ENCODE assay signal across 8 cellular contexts in the genomic region with DNA sequence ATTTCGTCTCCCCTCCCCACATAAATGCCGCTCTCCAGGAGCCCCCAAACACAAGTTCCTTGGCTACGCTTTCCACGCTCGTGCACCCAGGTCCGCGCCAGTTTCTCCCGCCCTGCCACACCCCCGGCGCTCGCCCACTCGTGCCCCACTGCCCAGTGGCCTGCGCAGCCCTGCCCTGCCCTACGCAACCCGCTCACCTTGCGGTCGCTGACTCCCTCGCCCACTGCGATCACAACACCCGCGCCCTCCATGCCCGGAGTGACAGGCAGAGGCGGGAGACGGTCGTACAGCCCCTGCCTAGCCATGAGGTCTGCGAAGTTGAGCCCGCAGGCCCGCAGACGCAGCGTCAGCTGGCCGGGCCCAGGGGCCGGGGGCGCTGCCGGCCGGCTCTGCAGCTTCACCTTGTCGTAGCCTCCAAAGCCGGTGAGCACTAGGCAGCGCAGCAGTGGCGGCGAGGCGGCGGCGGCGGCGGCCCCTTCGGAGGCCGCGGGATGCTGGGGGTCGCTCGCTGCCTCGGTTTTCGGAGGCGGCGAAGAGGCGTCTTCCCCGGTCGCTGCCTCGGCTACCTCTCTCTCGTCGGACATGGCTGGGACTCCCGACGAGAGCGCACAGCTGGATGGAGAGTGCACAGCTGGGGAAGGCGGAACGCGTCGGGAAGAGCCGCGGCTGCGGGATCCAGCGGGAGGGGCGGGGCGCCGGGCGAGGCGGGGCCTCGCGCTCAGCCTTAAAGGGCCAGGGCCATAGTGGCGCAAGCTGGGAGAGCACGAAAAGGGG. TPM values are rescaled to one million over a fixed set of nuclear protein-coding genes. Genes with fewer than 3 reads are reported as not detected.
DNase-seq lines count a peak whose midpoint lies in the region; ATAC-seq and TF ChIP-seq lines count a peak whose summit lies in the region.

TSS of gene VAT1 (minus strand) at position 647 of the 774 bp plus-strand sequence. CDS start at position 584, 63 bp downstream.

- peak within 1 kb of the TSS; percentile 83 for H3K4me2 ChIP-seq in neuronal stem cell (ENCODE audit: insufficient read depth, low read length, poor library complexity, severe bottlenecking)

- H2AFZ ChIP-seq in neuronal stem cell (ENCODE audit: low read length): peak within 1 kb of the TSS; percentile 98

- H2BK12ac ChIP-seq in neuronal stem cell (ENCODE audit: low read length): peak within 1 kb of the TSS; percentile 1

- H3K27me3 ChIP-seq in GM06990 (replicated peaks; ENCODE audit: control insufficient read depth, insufficient read depth, low read length): no peaks in the 10 kb centered on the region; the same call in 1 of the 2 replicates
- no peaks in the 10 kb centered on the region for H3K27me3 ChIP-seq in MG63
- no peaks in the 10 kb centered on the region for H3K27me3 ChIP-seq in neuronal stem cell (ENCODE audit: control insufficient read depth in 3 of 3, insufficient read depth in 3 of 3, low read depth in 1 of 3, low read length in 3 of 3)
- no peaks in the 10 kb centered on the region for H3K27me3 ChIP-seq in thyroid gland

- H2BK5ac ChIP-seq in neuronal stem cell (ENCODE audit: low read length): peak within 1 kb of the TSS; percentile 85

- H3K4me1 ChIP-seq in neuronal stem cell (ENCODE audit: control insufficient read depth in 2 of 2, insufficient read depth in 1 of 2, low read depth in 1 of 2, low read length in 2 of 2) (peaks cover 18 to 45% of the 10 kb centered on the region in 2 donors), thyroid gland (peaks cover 8 to 49% of the 10 kb centered on the region in 2 donors)

- H3K4ac ChIP-seq in neuronal stem cell (ENCODE audit: low read length): no peak within 1 kb of the TSS

- peaks cover 35% of the 10 kb centered on the region for H3K4me1 Mint-ChIP-seq in activated naive CD8-positive, alpha-beta T cell (ENCODE audit: low read depth)

- H3K36me3 Mint-ChIP-seq in activated naive CD8-positive, alpha-beta T cell: no peaks in the 10 kb centered on the region

- H3K27ac ChIP-seq in neuronal stem cell (replicated peaks; ENCODE audit: low read length) (peak within 1 kb of the TSS; percentile 57), thyroid gland (peak within 1 kb of the TSS; percentile 61 to 92 (median 84))

- H2BK15ac ChIP-seq in neuronal stem cell (ENCODE audit: low read length): peak within 1 kb of the TSS; percentile 2

- H3K36me3 ChIP-seq in GM06990 (ENCODE audit: control insufficient read depth, insufficient read depth, low read length) (no peaks in the 10 kb centered on the region), MG63 (peaks cover 32% of the 10 kb centered on the region), neuronal stem cell (replicated peaks in 1 of 2; ENCODE audit: control insufficient read depth in 2 of 2, insufficient read depth in 2 of 2, low read length in 2 of 2) (peaks cover 0 to 3% of the 10 kb centered on the region in 2 donors), thyroid gland (peaks cover 0 to 10% of the 10 kb centered on the region in 2 donors)

- TF ChIP-seq CTCF in GM06990 (IDR thresholded peaks at IDR 0.05; ENCODE audit: insufficient read depth, low read length, poor library complexity, severe bottlenecking) (no peak), thyroid gland (IDR thresholded peaks at IDR 0.05) (no peak)

- H3K9ac ChIP-seq in neuronal stem cell (ENCODE audit: low read depth, low read length, poor library complexity): peak within 1 kb of the TSS; percentile 97

- peak within 1 kb of the TSS; percentile 87 for H3K4me3 Mint-ChIP-seq in activated naive CD8-positive, alpha-beta T cell

- H3K79me1 ChIP-seq in neuronal stem cell (ENCODE audit: low read depth, low read length): peaks cover 11% of the 10 kb centered on the region

- H3K9me3 ChIP-seq in MG63: no peaks in the 10 kb centered on the region
- no peaks in the 10 kb centered on the region for H3K9me3 ChIP-seq in neuronal stem cell (replicated peaks in 1 of 2; ENCODE audit: control insufficient read depth in 2 of 2, insufficient read depth in 1 of 2, low read depth in 1 of 2, low read length in 2 of 2)
- no peaks in the 10 kb centered on the region for H3K9me3 ChIP-seq in thyroid gland

- TF ChIP-seq POLR2A in thyroid gland (IDR thresholded peaks at IDR 0.05): peak; percentile 62 to 76

- WGBS in neuronal stem cell (ENCODE audit: extremely low coverage in 2 of 2, insufficient read length in 2 of 2, insufficient replicate concordance in 1 of 2), 2 donors: no CpG with 5 or more reads among the region's 80 CpGs
- 1% methylated on average over 19 to 28 of the region's 80 CpGs for WGBS in thyroid gland, 2 donors

- H3K9me3 Mint-ChIP-seq in activated naive CD8-positive, alpha-beta T cell (ENCODE audit: low read depth): no peaks in the 10 kb centered on the region

- H2AK5ac ChIP-seq in neuronal stem cell (ENCODE audit: low read depth, low read length): peak within 1 kb of the TSS; percentile 20

- no peak within 1 kb of the TSS for H2BK120ac ChIP-seq in neuronal stem cell (ENCODE audit: low read depth, low read length)

- DNase-seq in GM06990 (ENCODE audit: extremely low read depth, insufficient read length) (peak; percentile 78), MG63 (peak; percentile 88), globus pallidus (ENCODE audit: low spot score) (peak; percentile 75), neuronal stem cell (ENCODE audit: low spot score) (peak; percentile 71), thyroid gland (peak; percentile 81 to 82)

- peak within 1 kb of the TSS; percentile 70 for H3K27ac Mint-ChIP-seq in activated naive CD8-positive, alpha-beta T cell

- peak within 1 kb of the TSS; percentile 87 for H3K23ac ChIP-seq in neuronal stem cell (ENCODE audit: low read depth, low read length, poor library complexity)

- no peak within 1 kb of the TSS for H4K91ac ChIP-seq in neuronal stem cell (ENCODE audit: low read depth, low read length, poor library complexity)

- no peaks in the 10 kb centered on the region for H3K27me3 Mint-ChIP-seq in activated naive CD8-positive, alpha-beta T cell

- peak; percentile 81 for ATAC-seq in SK-N-SH treated with all-trans-retinoic acid at 6 μM for 48 hours
- ATAC-seq in HG02610 (IDR thresholded peaks at IDR 0.05; ENCODE audit: unreplicated experiment): no peak

- intact Hi-C loops in thyroid gland (cut with DNase I): no loop called here

- no peak within 1 kb of the TSS for H4K8ac ChIP-seq in neuronal stem cell (ENCODE audit: low read depth, low read length)

- H3K18ac ChIP-seq in neuronal stem cell (ENCODE audit: low read length): peak within 1 kb of the TSS; percentile 25

- peak within 1 kb of the TSS; percentile 95 for H3K14ac ChIP-seq in neuronal stem cell (ENCODE audit: low read length)

- H3K4me3 ChIP-seq in GM06990 (replicated peaks; ENCODE audit: low read depth, low read length): peak within 1 kb of the TSS; percentile 72
- peak within 1 kb of the TSS; percentile 95 for H3K4me3 ChIP-seq in MG63
- H3K4me3 ChIP-seq in neuronal stem cell (ENCODE audit: low read length in 2 of 2): peak within 1 kb of the TSS; percentile 89 to 97
- H3K4me3 ChIP-seq in thyroid gland (replicated peaks in 1 of 3): peak within 1 kb of the TSS; percentile 72 to 98 (median 88)

TF ChIP-seq in SK-N-SH treated with all-trans-retinoic acid at 6 μM for 48 hours, 23 proteins besides CTCF, POLR2A, EP300 and RAD21:
- TF ChIP-seq, protein P1, sequence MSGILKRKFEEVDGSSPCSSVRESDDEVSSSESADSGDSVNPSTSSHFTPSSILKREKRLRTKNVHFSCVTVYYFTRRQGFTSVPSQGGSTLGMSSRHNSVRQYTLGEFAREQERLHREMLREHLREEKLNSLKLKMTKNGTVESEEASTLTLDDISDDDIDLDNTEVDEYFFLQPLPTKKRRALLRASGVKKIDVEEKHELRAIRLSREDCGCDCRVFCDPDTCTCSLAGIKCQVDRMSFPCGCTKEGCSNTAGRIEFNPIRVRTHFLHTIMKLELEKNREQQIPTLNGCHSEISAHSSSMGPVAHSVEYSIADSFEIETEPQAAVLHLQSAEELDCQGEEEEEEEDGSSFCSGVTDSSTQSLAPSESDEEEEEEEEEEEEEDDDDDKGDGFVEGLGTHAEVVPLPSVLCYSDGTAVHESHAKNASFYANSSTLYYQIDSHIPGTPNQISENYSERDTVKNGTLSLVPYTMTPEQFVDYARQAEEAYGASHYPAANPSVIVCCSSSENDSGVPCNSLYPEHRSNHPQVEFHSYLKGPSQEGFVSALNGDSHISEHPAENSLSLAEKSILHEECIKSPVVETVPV (CRISPR knock-in tag; IDR thresholded peaks at IDR 0.05): no peak
- no peak for TF ChIP-seq ESRRG (CRISPR knock-in tag; IDR thresholded peaks at IDR 0.05)
- no peak for TF ChIP-seq ZFP3 (CRISPR knock-in tag; IDR thresholded peaks at IDR 0.05)
- no peak for TF ChIP-seq TOX (CRISPR knock-in tag; IDR thresholded peaks at IDR 0.05; ENCODE audit: borderline replicate concordance)
- TF ChIP-seq PATZ1 (CRISPR knock-in tag; IDR thresholded peaks at IDR 0.05; ENCODE audit: borderline replicate concordance): no peak
- no peak for TF ChIP-seq RARB (CRISPR knock-in tag; IDR thresholded peaks at IDR 0.05)
- TF ChIP-seq ZNF8 (CRISPR knock-in tag; IDR thresholded peaks at IDR 0.05): no peak
- TF ChIP-seq PPARA (CRISPR knock-in tag; IDR thresholded peaks at IDR 0.05; ENCODE audit: borderline replicate concordance): no peak
- TF ChIP-seq ZC3H10 (CRISPR knock-in tag; IDR thresholded peaks at IDR 0.05): no peak
- TF ChIP-seq BACH2 (CRISPR knock-in tag; IDR thresholded peaks at IDR 0.05; ENCODE audit: borderline replicate concordance): no peak
- TF ChIP-seq ARNTL (CRISPR knock-in tag; IDR thresholded peaks at IDR 0.05; ENCODE audit: borderline replicate concordance, low read depth): no peak
- no peak for TF ChIP-seq ZNF565 (CRISPR knock-in tag; conservative IDR thresholded peaks at IDR 0.05; ENCODE audit: low read depth)

RNA-seq across cellular contexts. Expression of gene VAT1, which starts in this region (rescaled TPM):
- 181 and 263 TPM in 2 replicates for total RNA-seq in MG63 (2014; rRNA removed; shearing (Covaris generic); ENCODE audit: low replicate concordance)
- 220 TPM for polyA plus RNA-seq in neuronal stem cell (2013, experiment 1 of 2)
- polyA plus RNA-seq in neuronal stem cell (2013, experiment 2 of 2): 211 TPM
- total RNA-seq in thyroid gland: 100 to 1,000 TPM; 118 to 153 (median 131) TPM
